Comparison of ENCODE assay signal across 8 cellular contexts in the genomic region with DNA sequence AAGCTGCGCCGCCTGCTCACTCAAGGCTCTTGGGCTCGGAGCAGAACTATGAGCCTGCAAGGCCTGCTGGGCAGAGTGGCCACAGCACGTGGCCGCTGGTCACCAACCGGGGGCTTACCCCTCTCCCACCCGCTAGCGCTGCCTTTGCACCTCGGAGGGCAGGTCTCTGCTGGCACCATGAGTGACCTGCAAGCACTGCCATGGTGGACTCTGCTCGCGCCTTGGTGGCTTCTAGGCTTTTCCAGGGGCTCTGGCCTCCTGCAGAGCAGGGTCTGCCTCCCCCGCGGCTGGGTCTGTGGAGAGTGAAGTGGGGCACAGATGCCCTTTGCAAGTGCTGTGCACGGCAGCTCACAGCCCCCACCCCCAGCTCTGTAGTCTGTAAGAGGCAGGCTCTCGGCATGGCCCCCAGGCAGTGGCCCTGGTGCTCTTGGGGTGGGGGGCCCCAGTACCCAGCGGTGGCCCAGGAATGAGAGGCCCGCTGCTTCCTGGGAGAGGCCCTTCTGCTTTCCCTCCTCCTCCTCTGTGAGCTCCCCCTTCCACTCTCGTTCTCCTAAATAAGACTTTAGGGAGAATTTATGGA.
"Had no signal": no experiment of that assay in that cellular context is flagged by ENCODE, and none has a peak within 500 bp of the region (broad histone marks: within the 10 kb centered on the region; RNA-seq: fewer than 3 reads in every experiment).

No MANE protein-coding gene starts in this region.

- DNase-seq: HFFc6, KBM-7 had no signal

- H3K27ac ChIP-seq: HL-60 had no signal

- H3K4me2 ChIP-seq: GM23338 had no signal

- H2AFZ ChIP-seq: GM23338 had no signal

- H3K4me1 ChIP-seq: HAP-1 had no signal

- H3K27me3 Mint-ChIP-seq: IgD-negative memory B cell had no signal

- H3K36me3 ChIP-seq: HAP-1 had no signal

- H3K9me3 ChIP-seq: HAP-1 had no signal

- H3K27ac Mint-ChIP-seq: GM23338, HFFc6, IgD-negative memory B cell had no signal

- H3K4me3 ChIP-seq: GM23338, HAP-1 had no signal

- H3K4me3 Mint-ChIP-seq: GM23338, HFFc6, IgD-negative memory B cell had no signal

- ATAC-seq: GM23338, HCT116, HepG2 had no signal

- H3K4me1 Mint-ChIP-seq: GM23338 had no signal

- H3K9me3 Mint-ChIP-seq: GM23338, HFFc6, IgD-negative memory B cell had no signal
